1 cellular context compared by ENCODE assay signal in genomic region chr12:77835982-77836381, GRCh38.
TF ChIP-seq lines count a peak whose summit lies in the region.

No MANE protein-coding gene starts in this region.

TF ChIP-seq in H1, 55 proteins besides CTCF, POLR2A, EP300 and RAD21 (continued from another document):
- TF ChIP-seq RFX5 (IDR thresholded peaks at IDR 0.05; ENCODE audit: borderline replicate concordance, low read depth, low read length) (no peak), TCF12 (IDR thresholded peaks at IDR 0.05; ENCODE audit: low read depth, low read length) (no peak), RXRA (IDR thresholded peaks at IDR 0.05; ENCODE audit: insufficient read depth, low read depth, low read length) (no peak), CEBPB (IDR thresholded peaks at IDR 0.05; ENCODE audit: low read depth, low read length) (no peak), BRCA1 (IDR thresholded peaks at IDR 0.05; ENCODE audit: low read depth, low read length) (no peak), USF2 (IDR thresholded peaks at IDR 0.05; ENCODE audit: low read length) (no peak), ATF2 (IDR thresholded peaks at IDR 0.05; ENCODE audit: low read length) (no peak), ASH2L (IDR thresholded peaks at IDR 0.05; ENCODE audit: low read length) (no peak), SAP30 (IDR thresholded peaks at IDR 0.05; ENCODE audit: insufficient read depth, insufficient replicate concordance, low read length) (no peak), CHD2 (IDR thresholded peaks at IDR 0.05; ENCODE audit: low read length) (no peak), JUN (IDR thresholded peaks at IDR 0.05; ENCODE audit: low read depth, low read length) (no peak), RNF2 (IDR thresholded peaks at IDR 0.05; ENCODE audit: borderline replicate concordance, low read depth, low read length, missing control alignments, poor library complexity, severe bottlenecking) (no peak), GTF2F1 (IDR thresholded peaks at IDR 0.05; ENCODE audit: borderline replicate concordance, low read depth, low read length) (no peak), CTBP2 (IDR thresholded peaks at IDR 0.05; ENCODE audit: borderline replicate concordance, insufficient read depth, insufficient read length, low read length) (no peak), EZH2 (IDR thresholded peaks at IDR 0.05; ENCODE audit: low read depth, low read length, severe bottlenecking) (no peak)
TF ChIP-seq in H1: peak in this region for 0.
